In the genomic region with DNA sequence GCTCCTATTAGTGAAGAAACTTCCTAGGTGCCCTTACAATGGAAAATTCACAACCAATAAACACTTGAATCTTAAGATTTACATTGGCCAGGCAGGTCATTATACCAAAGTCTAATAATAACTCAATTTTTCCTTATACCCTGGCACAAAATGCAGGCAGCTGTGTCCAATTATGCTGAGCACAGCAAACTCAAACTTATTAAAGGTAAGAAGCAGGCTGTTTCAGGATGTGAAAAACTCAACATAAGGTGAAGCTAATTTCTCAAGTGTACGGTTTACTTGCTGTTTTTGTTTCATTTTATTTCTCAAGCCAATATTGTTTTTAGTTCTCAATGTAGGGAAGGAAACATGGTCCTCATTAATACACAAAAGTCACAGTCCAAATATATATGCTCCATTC, we compare ENCODE assay signal across 19 cellular contexts.
"Had no signal": no experiment of that assay in that cellular context is flagged by ENCODE, and none has a peak within 500 bp of the region (broad histone marks: within the 10 kb centered on the region; RNA-seq: fewer than 3 reads in every experiment).

No MANE protein-coding gene starts in this region.

- FAIRE-seq: K562 had no signal

- H3K4me1 ChIP-seq: SJCRH30 had no signal

- H3K36me3 ChIP-seq: SJCRH30 had no signal

- H3K27ac ChIP-seq: SJCRH30 had no signal

- H3K9me3 ChIP-seq: SJCRH30 had no signal

- H3K27me3 ChIP-seq: SJCRH30 had no signal

- DNase-seq: NCI-H1092, NCI-H1105 treated with DMSO at 0.1 percent for 48 hours, NCI-H1417 treated with DMSO at 0.1 percent for 48 hours, NCI-H146, NCI-H1694 treated with DMSO at 0.1 percent for 48 hours, NCI-H2029, NCI-H2081 treated with DMSO at 0.1 percent for 48 hours, NCI-H2171, NCI-H524, NCI-H526 treated with DMSO at 0.1 percent for 48 hours, NCI-H748 treated with DMSO at 0.1 percent for 48 hours, PC-3, SHP77 treated with DMSO at 0.1 percent for 48 hours, SJCRH30, T-helper 1 cell had no signal

- ATAC-seq: K562, Panc1, PC-3, Right ventricle myocardium inferior, SK-N-SH treated with all-trans-retinoic acid at 6 μM for 48 hours had no signal

- H3K4me3 ChIP-seq: K562, SJCRH30 had no signal
